In the genomic region with DNA sequence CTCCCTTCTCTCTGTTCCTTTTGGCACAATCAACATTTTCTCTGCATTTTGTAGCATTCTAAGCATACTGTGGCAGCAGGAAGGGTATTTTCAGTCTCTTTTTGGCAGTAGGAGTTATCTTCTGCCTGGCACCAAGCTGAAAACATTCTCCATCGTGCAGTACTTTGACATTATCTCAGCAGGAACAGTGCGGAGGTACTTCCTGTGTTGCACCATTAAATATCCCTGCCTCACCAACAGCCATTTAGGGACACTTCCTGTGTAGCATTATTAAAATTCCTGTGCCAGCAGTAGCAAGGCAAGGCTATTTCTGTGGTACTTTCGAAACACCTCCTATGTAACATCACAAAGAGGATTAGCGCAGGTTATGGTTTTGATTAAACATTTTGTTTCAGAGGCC, we compare ENCODE assay signal across 1 cellular context.
A peak's percentile ranks its signal among the peaks of the same experiment; 100 is the strongest.
TF ChIP-seq lines count a peak whose summit lies in the region.

No MANE protein-coding gene starts in this region.

TF ChIP-seq in H1, 55 proteins besides CTCF, POLR2A, EP300 and RAD21:
- TF ChIP-seq ZNF274 (IDR thresholded peaks at IDR 0.05; ENCODE audit: borderline replicate concordance, extremely low read depth, low read length) (no peak), GABPA (IDR thresholded peaks at IDR 0.05; ENCODE audit: borderline replicate concordance, insufficient read depth, low read length) (peak; percentile 87), ATF2 (IDR thresholded peaks at IDR 0.05; ENCODE audit: low read length) (no peak), USF2 (IDR thresholded peaks at IDR 0.05; ENCODE audit: low read length) (no peak), BRCA1 (IDR thresholded peaks at IDR 0.05; ENCODE audit: low read depth, low read length) (no peak)
TF ChIP-seq in H1: peak in this region for 1.
